Comparison of ENCODE assay signal across 19 cellular contexts in genomic region chr20:20412750-20413149, GRCh38. TPM values are rescaled to one million over a fixed set of nuclear protein-coding genes. Genes with fewer than 3 reads are reported as not detected.
DNase-seq lines count a peak whose midpoint lies in the region; ATAC-seq and TF ChIP-seq lines count a peak whose summit lies in the region.
"Had no signal": no experiment of that assay in that cellular context is flagged by ENCODE, and none has a peak within 500 bp of the region (broad histone marks: within the 10 kb centered on the region; RNA-seq: fewer than 3 reads in every experiment).

No MANE protein-coding gene starts in this region.

- H3K27me3 Mint-ChIP-seq in activated T-helper 1 cell treated with anti-CD3 and anti-CD28 coated beads, Interleukin-12 subunit alpha, Interleukin-12 subunit beta, Interleukin-2, Interleukin-4 antibody, amounts not matched to agents 30 ng/mL and 10 ng/mL and 1 ng/mL, durations not matched to agents 14 hours and 24 hours and 36 hours (ENCODE audit: insufficient read depth): no peaks in the 10 kb centered on the region
- no peaks in the 10 kb centered on the region for H3K27me3 Mint-ChIP-seq in naive thymus-derived CD4-positive, alpha-beta T cell
- no peaks in the 10 kb centered on the region for H3K27me3 Mint-ChIP-seq in CD8-positive, alpha-beta memory T cell
- H3K27me3 Mint-ChIP-seq: IgD-negative memory B cell; naive thymus-derived CD8-positive, alpha-beta T cell; T-cell had no signal

- no peaks in the 10 kb centered on the region for H3K9me3 ChIP-seq in naive thymus-derived CD4-positive, alpha-beta T cell (ENCODE audit: control insufficient read depth in 2 of 3, low read length in 3 of 3)
- H3K9me3 ChIP-seq in CD8-positive, alpha-beta memory T cell (ENCODE audit: low read length): no peaks in the 10 kb centered on the region
- H3K9me3 ChIP-seq in PC-9 (ENCODE audit: insufficient read depth, low read depth): no peaks in the 10 kb centered on the region
- H3K9me3 ChIP-seq: A549, Caco-2, heart left ventricle had no signal

- BruUV-seq in PC-9 (replicated peaks; lab: Mats Ljungman, UMichigan): no TSS peak

- POLR2A ChIA-PET in HEK293T (lab: Yijun Ruan, JAX): no interaction called here
- POLR2A ChIA-PET in naive thymus-derived CD4-positive, alpha-beta T cell (lab: Charles Lee): no interaction called here
- POLR2A ChIA-PET in CD8-positive, alpha-beta memory T cell (lab: Charles Lee): no interaction called here
- POLR2A ChIA-PET in PC-9 (lab: Charles Lee; ENCODE audit: unreplicated experiment): no interaction called here

- peak; percentile 14 for ATAC-seq in naive thymus-derived CD4-positive, alpha-beta T cell
- ATAC-seq: A549; heart left ventricle; naive thymus-derived CD8-positive, alpha-beta T cell; Panc1; right cardiac atrium; T-cell had no signal

- peak overlapping the region; percentile 41 for H3K4me3 Mint-ChIP-seq in activated T-helper 1 cell treated with anti-CD3 and anti-CD28 coated beads, Interleukin-12 subunit alpha, Interleukin-12 subunit beta, Interleukin-2, Interleukin-4 antibody, amounts not matched to agents 30 ng/mL and 10 ng/mL and 1 ng/mL, durations not matched to agents 14 hours and 24 hours and 36 hours
- H3K4me3 Mint-ChIP-seq in naive thymus-derived CD4-positive, alpha-beta T cell: no peak overlapping the region
- no peak overlapping the region for H3K4me3 Mint-ChIP-seq in CD8-positive, alpha-beta memory T cell
- H3K4me3 Mint-ChIP-seq: IgD-negative memory B cell; naive thymus-derived CD8-positive, alpha-beta T cell; T-cell had no signal

- peaks cover 25% of the 10 kb centered on the region for H3K4me1 Mint-ChIP-seq in activated T-helper 1 cell treated with anti-CD3 and anti-CD28 coated beads, Interleukin-12 subunit alpha, Interleukin-12 subunit beta, Interleukin-2, Interleukin-4 antibody, amounts not matched to agents 30 ng/mL and 10 ng/mL and 1 ng/mL, durations not matched to agents 14 hours and 24 hours and 36 hours (ENCODE audit: low read depth)
- peaks cover 0 to 7% (median 0%) of the 10 kb centered on the region in 7 donors for H3K4me1 Mint-ChIP-seq in naive thymus-derived CD4-positive, alpha-beta T cell
- no peaks in the 10 kb centered on the region for H3K4me1 Mint-ChIP-seq in CD8-positive, alpha-beta memory T cell
- H3K4me1 Mint-ChIP-seq: T-cell had no signal

- H3K4me2 ChIP-seq in PC-9: no peak overlapping the region
- H3K4me2 ChIP-seq: A549 had no signal

- no peak overlapping the region for H3K27ac ChIP-seq in naive thymus-derived CD4-positive, alpha-beta T cell (ENCODE audit: low read depth, low read length)
- no peak overlapping the region for H3K27ac ChIP-seq in CD8-positive, alpha-beta memory T cell (ENCODE audit: low read depth, low read length)
- H3K27ac ChIP-seq in PC-9: no peak overlapping the region
- H3K27ac ChIP-seq: A549, heart left ventricle had no signal

- no peak for TF ChIP-seq CTCF in PC-9 (conservative IDR thresholded peaks at IDR 0.05)

- peaks cover 0 to 5% (median 0%) of the 10 kb centered on the region in 3 experiments for H3K36me3 ChIP-seq in naive thymus-derived CD4-positive, alpha-beta T cell (ENCODE audit: control insufficient read depth in 2 of 3, insufficient read depth in 3 of 3, low read length in 3 of 3)
- H3K36me3 ChIP-seq in CD8-positive, alpha-beta memory T cell (ENCODE audit: insufficient read depth, low read length): no peaks in the 10 kb centered on the region
- no peaks in the 10 kb centered on the region for H3K36me3 ChIP-seq in PC-9 (ENCODE audit: low read depth)

- no peaks in the 10 kb centered on the region for H3K79me2 ChIP-seq in PC-9 (ENCODE audit: low read depth)

- no peaks in the 10 kb centered on the region for H3K27me3 ChIP-seq in naive thymus-derived CD4-positive, alpha-beta T cell (ENCODE audit: control insufficient read depth in 2 of 2, insufficient read depth in 2 of 2, low read length in 2 of 2)
- no peaks in the 10 kb centered on the region for H3K27me3 ChIP-seq in CD8-positive, alpha-beta memory T cell (ENCODE audit: insufficient read depth, low read length, poor library complexity, severe bottlenecking)
- no peaks in the 10 kb centered on the region for H3K27me3 ChIP-seq in PC-9 (ENCODE audit: insufficient read depth, low read depth)
- H3K27me3 ChIP-seq: heart left ventricle had no signal

- H3K4me1 ChIP-seq in naive thymus-derived CD4-positive, alpha-beta T cell (ENCODE audit: control insufficient read depth in 2 of 2, insufficient read depth in 2 of 2, low read length in 2 of 2): no peaks in the 10 kb centered on the region
- H3K4me1 ChIP-seq in CD8-positive, alpha-beta memory T cell (ENCODE audit: insufficient read depth, low read length): no peaks in the 10 kb centered on the region
- no peaks in the 10 kb centered on the region for H3K4me1 ChIP-seq in PC-9 (replicated peaks; ENCODE audit: insufficient read depth)
- H3K4me1 ChIP-seq: A549, Caco-2 had no signal

- H3K9me2 ChIP-seq in PC-9 (ENCODE audit: insufficient read depth): no peaks in the 10 kb centered on the region

- H3K9me3 Mint-ChIP-seq in activated T-helper 1 cell treated with anti-CD3 and anti-CD28 coated beads, Interleukin-12 subunit alpha, Interleukin-12 subunit beta, Interleukin-2, Interleukin-4 antibody, amounts not matched to agents 30 ng/mL and 10 ng/mL and 1 ng/mL, durations not matched to agents 14 hours and 24 hours and 36 hours: no peaks in the 10 kb centered on the region
- H3K9me3 Mint-ChIP-seq in naive thymus-derived CD4-positive, alpha-beta T cell: no peaks in the 10 kb centered on the region
- H3K9me3 Mint-ChIP-seq in CD8-positive, alpha-beta memory T cell: no peaks in the 10 kb centered on the region
- H3K9me3 Mint-ChIP-seq: IgD-negative memory B cell; naive thymus-derived CD8-positive, alpha-beta T cell; T-cell had no signal

- no peak overlapping the region for H3K4me3 ChIP-seq in naive thymus-derived CD4-positive, alpha-beta T cell (ENCODE audit: low read length)
- no peak overlapping the region for H3K4me3 ChIP-seq in CD8-positive, alpha-beta memory T cell (ENCODE audit: low read length)
- H3K4me3 ChIP-seq in PC-9: no peak overlapping the region
- H3K4me3 ChIP-seq: A549, heart left ventricle had no signal

- no peak overlapping the region for H2AFZ ChIP-seq in PC-9

- H3F3A ChIP-seq in PC-9 (ENCODE audit: insufficient read depth, low read depth): no peaks in the 10 kb centered on the region

- DNase-seq in NCI-H524 (lab: John Stamatoyannopoulos, UW) (peak; percentile 13 to 48), NCI-H524 treated with DMSO at 0.1 percent for 48 hours (lab: John Stamatoyannopoulos, UW) (no peak), HEK293T (ENCODE audit: extremely low spot score) (peak; percentile 13), PC-9 (no peak)
- no peak for DNase-seq in activated T-helper 1 cell treated with anti-CD3 and anti-CD28 coated beads, Interleukin-12 subunit alpha, Interleukin-12 subunit beta, Interleukin-2, Interleukin-4 antibody, amounts not matched to agents 30 ng/mL and 10 ng/mL and 1 ng/mL, durations not matched to agents 14 hours and 24 hours and 36 hours (ENCODE audit: low spot score)
- DNase-seq in naive thymus-derived CD4-positive, alpha-beta T cell: peak in 1 of 9 donors; percentile 26
- no peak for DNase-seq in CD8-positive, alpha-beta memory T cell
- no peak for DNase-seq in effector CD4-positive, alpha-beta T cell
- DNase-seq: anterior cingulate cortex; Caco-2; heart left ventricle; naive thymus-derived CD8-positive, alpha-beta T cell; NCI-H1694 treated with DMSO at 0.1 percent for 48 hours; right cardiac atrium; T-cell had no signal

- CTCF ChIA-PET in HEK293T (lab: Yijun Ruan, JAX) (interaction anchor here (0.7 kb wide), 1 partner anchor 326 kb away, joined by 3 read pairs; no protein-coding TSS in a partner anchor), PC-9 (lab: Charles Lee) (no interaction called here)
- CTCF ChIA-PET in naive thymus-derived CD4-positive, alpha-beta T cell (lab: Charles Lee): no interaction called here
- CTCF ChIA-PET in CD8-positive, alpha-beta memory T cell (lab: Charles Lee): no interaction called here

- no peaks in the 10 kb centered on the region for H3K36me3 Mint-ChIP-seq in activated T-helper 1 cell treated with anti-CD3 and anti-CD28 coated beads, Interleukin-12 subunit alpha, Interleukin-12 subunit beta, Interleukin-2, Interleukin-4 antibody, amounts not matched to agents 30 ng/mL and 10 ng/mL and 1 ng/mL, durations not matched to agents 14 hours and 24 hours and 36 hours (ENCODE audit: low read depth)
- peaks cover 0 to 39% (median 7%) of the 10 kb centered on the region in 5 donors for H3K36me3 Mint-ChIP-seq in naive thymus-derived CD4-positive, alpha-beta T cell
- H3K36me3 Mint-ChIP-seq in CD8-positive, alpha-beta memory T cell: peaks cover 0 to 28% (median 12%) of the 10 kb centered on the region in 3 donors

- peak overlapping the region; percentile 51 for H3K27ac Mint-ChIP-seq in activated T-helper 1 cell treated with anti-CD3 and anti-CD28 coated beads, Interleukin-12 subunit alpha, Interleukin-12 subunit beta, Interleukin-2, Interleukin-4 antibody, amounts not matched to agents 30 ng/mL and 10 ng/mL and 1 ng/mL, durations not matched to agents 14 hours and 24 hours and 36 hours
- no peak overlapping the region for H3K27ac Mint-ChIP-seq in naive thymus-derived CD4-positive, alpha-beta T cell
- no peak overlapping the region for H3K27ac Mint-ChIP-seq in CD8-positive, alpha-beta memory T cell
- H3K27ac Mint-ChIP-seq: IgD-negative memory B cell, T-cell had no signal

- intact Hi-C loops in activated T-helper 1 cell treated with anti-CD3 and anti-CD28 coated beads, Interleukin-12 subunit alpha, Interleukin-12 subunit beta, Interleukin-2, Interleukin-4 antibody, amounts not matched to agents 30 ng/mL and 10 ng/mL and 1 ng/mL, durations not matched to agents 14 hours and 24 hours and 36 hours (cut with micrococcal nuclease): loop anchor here (1.0 to 2.0 kb wide), 3 partner anchors 14 to 156 kb away; no protein-coding TSS in a partner anchor
- intact Hi-C loops in naive thymus-derived CD4-positive, alpha-beta T cell (cut with micrococcal nuclease): no loop called here
- intact Hi-C loops in PC-9 (cut with micrococcal nuclease; ENCODE audit: unreplicated experiment): no loop called here

- H4K20me1 ChIP-seq in PC-9 (ENCODE audit: insufficient read depth): no peaks in the 10 kb centered on the region

TF ChIP-seq in HEK293T, 16 proteins besides CTCF, POLR2A, EP300 and RAD21 (continues in another document):
- no peak for TF ChIP-seq ELF4 (IDR thresholded peaks at IDR 0.05)
- TF ChIP-seq FOXK2 (IDR thresholded peaks at IDR 0.05): no peak
- TF ChIP-seq SP1 (IDR thresholded peaks at IDR 0.05): no peak
- TF ChIP-seq BHLHE40 (IDR thresholded peaks at IDR 0.05; ENCODE audit: borderline replicate concordance): no peak
- no peak for TF ChIP-seq L3MBTL2 (conservative IDR thresholded peaks at IDR 0.05)

RNA-seq across cellular contexts. Expression of gene INSM1, which starts 44.8 kb away (rescaled TPM):
- total RNA-seq in activated T-helper 1 cell treated with anti-CD3 and anti-CD28 coated beads, Interleukin-12 subunit alpha, Interleukin-12 subunit beta, Interleukin-2, Interleukin-4 antibody, amounts not matched to agents 30 ng/mL and 10 ng/mL and 1 ng/mL, durations not matched to agents 14 hours and 24 hours and 36 hours: 30.1 and 32.3 TPM in 2 replicates
- total RNA-seq in naive thymus-derived CD4-positive, alpha-beta T cell: under 1 TPM in 2 of 5 experiments, not detected in 3; 0.12 to 0.53 TPM
- polyA plus RNA-seq in naive thymus-derived CD4-positive, alpha-beta T cell: not detected
- 1 to 10 TPM; 7.4 to 7.7 TPM for total RNA-seq in CD8-positive, alpha-beta memory T cell
- not detected for polyA plus RNA-seq in CD8-positive, alpha-beta memory T cell
- total RNA-seq in PC-9 (2021): not detected in 2 replicates
- total RNA-seq: Caco-2; naive thymus-derived CD8-positive, alpha-beta T cell; right cardiac atrium; T-cell; ureter had no signal
- polyA plus RNA-seq: A549; heart left ventricle; IgD-negative memory B cell; naive thymus-derived CD8-positive, alpha-beta T cell; right cardiac atrium had no signal

Comparison
In these comparisons a context has a peak if more than half of its experiments do, and no peak if none do; other contexts are left out.
1. DNase-seq: peak in NCI-H524 (2 of 2) and HEK293T (single experiment); none in NCI-H524 treated with DMSO at 0.1 percent for 48 hours (single experiment), activated T-helper 1 cell treated with anti-CD3 and anti-CD28 coated beads, Interleukin-12 subunit alpha, Interleukin-12 subunit beta, Interleukin-2, Interleukin-4 antibody, amounts not matched to agents 30 ng/mL and 10 ng/mL and 1 ng/mL, durations not matched to agents 14 hours and 24 hours and 36 hours (single experiment), CD8-positive, alpha-beta memory T cell (0 of 5), PC-9 (0 of 2) and effector CD4-positive, alpha-beta T cell (single experiment).